In genomic region chr11:35404397-35404775, GRCh38 we compare ENCODE assay signal across 8 cellular contexts. TPM values are rescaled to one million over a fixed set of nuclear protein-coding genes. Genes with fewer than 3 reads are reported as not detected.
DNase-seq lines count a peak whose midpoint lies in the region; ATAC-seq and TF ChIP-seq lines count a peak whose summit lies in the region.

No MANE protein-coding gene starts in this region.

- no peaks in the 10 kb centered on the region for H3K4me1 Mint-ChIP-seq in activated T-cell treated with anti-CD3 and anti-CD28 coated beads, Interleukin-2, amount 50 U/mL, for 72 hours (ENCODE audit: low read depth)
- H3K4me1 Mint-ChIP-seq in stimulated activated memory B cell treated with anti-CD40 and anti-IgM and Interleukin-4, amounts not matched to agents 10 μg/mL and 1 μg/mL and 100 μg/mL, for 72 hours: no peaks in the 10 kb centered on the region

- H3K27ac Mint-ChIP-seq in activated T-cell treated with anti-CD3 and anti-CD28 coated beads, Interleukin-2, amount 50 U/mL, for 72 hours: no peak overlapping the region
- no peak overlapping the region for H3K27ac Mint-ChIP-seq in stimulated activated memory B cell treated with anti-CD40 and anti-IgM and Interleukin-4, amounts not matched to agents 10 μg/mL and 1 μg/mL and 100 μg/mL, for 72 hours

- no peak overlapping the region for H3K4me3 Mint-ChIP-seq in activated T-cell treated with anti-CD3 and anti-CD28 coated beads, Interleukin-2, amount 50 U/mL, for 72 hours
- no peak overlapping the region for H3K4me3 Mint-ChIP-seq in stimulated activated memory B cell treated with anti-CD40 and anti-IgM and Interleukin-4, amounts not matched to agents 10 μg/mL and 1 μg/mL and 100 μg/mL, for 72 hours

- no peak for TF ChIP-seq EP300 in esophagus muscularis mucosa (IDR thresholded peaks at IDR 0.05)

- peaks cover 27% of the 10 kb centered on the region for H3K27me3 Mint-ChIP-seq in activated T-cell treated with anti-CD3 and anti-CD28 coated beads, Interleukin-2, amount 50 U/mL, for 72 hours (ENCODE audit: low read depth)
- peaks cover 5% of the 10 kb centered on the region for H3K27me3 Mint-ChIP-seq in stimulated activated memory B cell treated with anti-CD40 and anti-IgM and Interleukin-4, amounts not matched to agents 10 μg/mL and 1 μg/mL and 100 μg/mL, for 72 hours

- peak; percentile 39 to 65 (median 48) for TF ChIP-seq CTCF in esophagus muscularis mucosa (IDR thresholded peaks at IDR 0.05)

- H3K9me3 Mint-ChIP-seq in activated T-cell treated with anti-CD3 and anti-CD28 coated beads, Interleukin-2, amount 50 U/mL, for 72 hours: no peaks in the 10 kb centered on the region
- no peaks in the 10 kb centered on the region for H3K9me3 Mint-ChIP-seq in stimulated activated memory B cell treated with anti-CD40 and anti-IgM and Interleukin-4, amounts not matched to agents 10 μg/mL and 1 μg/mL and 100 μg/mL, for 72 hours

- peak overlapping the region in 1 of 4 donors; percentile 14 for H3K4me3 ChIP-seq in esophagus muscularis mucosa

- peaks cover 0 to 7% (median 0%) of the 10 kb centered on the region in 4 donors for H3K4me1 ChIP-seq in esophagus muscularis mucosa

- no peaks in the 10 kb centered on the region for H3K27me3 ChIP-seq in esophagus muscularis mucosa

- peak; percentile 43 to 47 for DNase-seq in activated T-cell treated with anti-CD3 and anti-CD28 coated beads, Interleukin-2, amount 50 U/mL, for 48 hours
- DNase-seq in activated T-cell treated with anti-CD3 and anti-CD28 coated beads, Interleukin-2, amount 50 U/mL, for 72 hours: no peak
- peak; percentile 6 to 66 for DNase-seq in NCI-H524 (lab: John Stamatoyannopoulos, UW)
- DNase-seq in esophagus muscularis mucosa (ENCODE audit: extremely low spot score): no peak
- DNase-seq in sciatic nerve (ENCODE audit: low spot score): no peak
- DNase-seq in NCI-H345 treated with DMSO at 0.1 percent for 48 hours (lab: John Stamatoyannopoulos, UW; ENCODE audit: unreplicated experiment): no peak

- H3K9me3 ChIP-seq in esophagus muscularis mucosa: no peaks in the 10 kb centered on the region

- H3K36me3 Mint-ChIP-seq in activated T-cell treated with anti-CD3 and anti-CD28 coated beads, Interleukin-2, amount 50 U/mL, for 72 hours (ENCODE audit: insufficient read depth in 2 of 2): no peaks in the 10 kb centered on the region
- H3K36me3 Mint-ChIP-seq in stimulated activated memory B cell treated with anti-CD40 and anti-IgM and Interleukin-4, amounts not matched to agents 10 μg/mL and 1 μg/mL and 100 μg/mL, for 72 hours: no peaks in the 10 kb centered on the region

- ATAC-seq in activated T-cell treated with anti-CD3 and anti-CD28 coated beads, Interleukin-2, amount 50 U/mL, for 72 hours (replicated peaks in 1 of 2): no peak
- ATAC-seq in sciatic nerve (peak; percentile 30), GM21619 (IDR thresholded peaks at IDR 0.05; ENCODE audit: unreplicated experiment) (no peak)
- ATAC-seq in stimulated activated memory B cell treated with anti-CD40 and anti-IgM and Interleukin-4, amounts not matched to agents 10 μg/mL and 1 μg/mL and 100 μg/mL, for 72 hours: no peak

- H3K27ac ChIP-seq in esophagus muscularis mucosa (replicated peaks in 1 of 4): no peak overlapping the region

- no peaks in the 10 kb centered on the region for H3K36me3 ChIP-seq in esophagus muscularis mucosa

- TF ChIP-seq POLR2A in esophagus muscularis mucosa (IDR thresholded peaks at IDR 0.05; ENCODE audit: low read depth): no peak

- WGBS in esophagus muscularis mucosa: 60% methylated on average over 7 of the region's 7 CpGs

- intact Hi-C loops in esophagus muscularis mucosa (cut with DNase I): no loop called here
- intact Hi-C loops in sciatic nerve (cut with DNase I): no loop called here

RNA-seq across cellular contexts. Expression of gene SLC1A2, which starts 15.0 kb away (rescaled TPM):
- total RNA-seq in activated T-cell treated with anti-CD3 and anti-CD28 coated beads, Interleukin-2, amount 50 U/mL, for 72 hours: under 1 TPM in 1 of 2 donors, not detected in 1; 0.09 TPM
- under 1 TPM; 0.17 to 0.69 (median 0.37) TPM for total RNA-seq in esophagus muscularis mucosa
- total RNA-seq in sciatic nerve: 0.98 TPM

Comparison
In these comparisons a context has a peak if more than half of its experiments do, and no peak if none do; other contexts are left out.
1. DNase-seq: peak in activated T-cell treated with anti-CD3 and anti-CD28 coated beads, Interleukin-2, amount 50 U/mL, for 48 hours (2 of 2) and NCI-H524 (2 of 2); none in activated T-cell treated with anti-CD3 and anti-CD28 coated beads, Interleukin-2, amount 50 U/mL, for 72 hours (0 of 2), esophagus muscularis mucosa (single experiment), sciatic nerve (single experiment) and NCI-H345 treated with DMSO at 0.1 percent for 48 hours (single experiment).